Comparison of ENCODE assay signal across 22 cellular contexts in genomic region chr12:103391103-103391502, GRCh38.
"Had no signal": no experiment of that assay in that cellular context is flagged by ENCODE, and none has a peak within 500 bp of the region (broad histone marks: within the 10 kb centered on the region; RNA-seq: fewer than 3 reads in every experiment).

No MANE protein-coding gene starts in this region.

- H3K27me3 ChIP-seq: brain microvascular endothelial cell, dorsolateral prefrontal cortex had no signal

- H3K27ac ChIP-seq: brain microvascular endothelial cell, coronary artery, dorsolateral prefrontal cortex had no signal

- H3K36me3 ChIP-seq: brain microvascular endothelial cell had no signal

- H3K4me3 ChIP-seq: coronary artery, dorsolateral prefrontal cortex had no signal

- DNase-seq: activated CD4-positive, alpha-beta memory T cell treated with anti-CD3 and anti-CD28 coated beads, Interleukin-2, amount 10 ng/mL, durations not matched to agents 7 days and 5 days; activated CD4-positive, alpha-beta T cell treated with anti-CD3 and anti-CD28 coated beads for 1 hour; activated CD4-positive, alpha-beta T cell treated with anti-CD3 and anti-CD28 coated beads for 4 hours; activated CD4-positive, alpha-beta T cell treated with anti-CD3 and anti-CD28 coated beads, Interleukin-2, amount 10 ng/mL, durations not matched to agents 7 days and 5 days; activated CD4-positive, alpha-beta T cell treated with anti-CD3 and anti-CD28 coated beads, Interleukin-2, amount 50 U/mL, for 4 hours; activated CD4-positive, CD25-positive, alpha-beta regulatory T cell; activated CD8-positive, alpha-beta memory T cell treated with anti-CD3 and anti-CD28 coated beads, Interleukin-2, amount 50 U/mL, for 48 hours; activated effector memory CD4-positive, alpha-beta T cell treated with Interleukin-2 at 50 U/mL for 16 hours; activated gamma-delta T cell treated with Interleukin-2 at 50 U/mL for 16 hours; activated naive CD4-positive, alpha-beta T cell treated with anti-CD3 and anti-CD28 coated beads, Interleukin-2, amount 50 U/mL, for 16 hours; activated naive CD4-positive, alpha-beta T cell treated with Interleukin-2 at 50 U/mL for 16 hours; activated T-cell treated with anti-CD3 and anti-CD28 coated beads for 4 hours; activated T-cell treated with anti-CD3 and anti-CD28 coated beads, Interleukin-2, amount 50 U/mL, for 24 hours; amniotic stem cell; anterior cingulate cortex; brain microvascular endothelial cell; dorsolateral prefrontal cortex; effector memory CD4-positive, alpha-beta T cell; endodermal cell; foreskin fibroblast; head of caudate nucleus had no signal
